Comparison of ENCODE assay signal across 9 cellular contexts in the genomic region with DNA sequence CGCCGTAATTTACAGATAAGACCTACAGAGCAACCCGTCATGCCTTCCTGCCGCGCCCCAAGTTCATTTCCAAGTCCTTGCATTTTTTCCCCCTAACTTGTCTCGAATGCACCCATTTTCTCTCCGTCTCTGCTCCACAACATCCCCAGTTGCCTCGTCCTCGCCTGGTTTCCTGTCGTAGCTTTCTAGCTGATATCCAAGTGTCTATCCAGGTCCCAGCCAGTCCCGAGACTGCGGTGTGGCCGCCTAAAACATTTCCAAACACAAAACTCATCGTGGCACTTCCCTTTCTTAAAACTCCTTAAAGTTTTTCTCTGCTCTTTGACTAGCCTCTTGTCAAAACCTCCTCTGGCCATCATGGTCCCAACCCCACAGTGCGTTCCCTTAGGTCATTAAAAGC. TPM values are rescaled to one million over a fixed set of nuclear protein-coding genes. Genes with fewer than 3 reads are reported as not detected.
A peak's percentile ranks its signal among the peaks of the same experiment; 100 is the strongest.
DNase-seq lines count a peak whose midpoint lies in the region; ATAC-seq and TF ChIP-seq lines count a peak whose summit lies in the region.
"Had no signal": no experiment of that assay in that cellular context is flagged by ENCODE, and none has a peak within 500 bp of the region (broad histone marks: within the 10 kb centered on the region; RNA-seq: fewer than 3 reads in every experiment).

No MANE protein-coding gene starts in this region.

- H3K4me1 Mint-ChIP-seq in activated CD4-positive, alpha-beta T cell treated with anti-CD3 and anti-CD28 coated beads, Interleukin-2, amount 10 ng/mL, durations not matched to agents 7 days and 5 days: peaks cover 33% of the 10 kb centered on the region
- H3K4me1 Mint-ChIP-seq in activated CD8-positive, alpha-beta T cell treated with anti-CD3 and anti-CD28 coated beads, Interleukin-2, amount 10 ng/mL, durations not matched to agents 7 days and 5 days (ENCODE audit: low read depth): peaks cover 25% of the 10 kb centered on the region

- peaks cover 19% of the 10 kb centered on the region; the same call in 1 of the 2 replicates for H3K4me1 ChIP-seq in iPS-20b (ENCODE audit: insufficient read depth, low read length)
- H3K4me1 ChIP-seq in thyroid gland: peaks cover 0 to 6% of the 10 kb centered on the region in 2 donors

- H3K36me3 ChIP-seq in iPS-20b (ENCODE audit: insufficient read depth, low read depth, low read length) (peaks cover 4% of the 10 kb centered on the region; the same call in 1 of the 2 replicates), thyroid gland (no peaks in the 10 kb centered on the region)
- H3K36me3 ChIP-seq: adrenal gland had no signal

- CTCF ChIA-PET in activated CD4-positive, alpha-beta T cell treated with anti-CD3 and anti-CD28 coated beads, Interleukin-2, amount 10 ng/mL, durations not matched to agents 7 days and 5 days (lab: Charles Lee): interaction anchor here (1.3 kb wide), 1 partner anchor 11 kb away, joined by 3 read pairs; no protein-coding TSS in a partner anchor
- CTCF ChIA-PET in activated CD8-positive, alpha-beta T cell treated with anti-CD3 and anti-CD28 coated beads, Interleukin-2, amount 10 ng/mL, durations not matched to agents 7 days and 5 days (lab: Charles Lee): no interaction called here

- H3K9me3 ChIP-seq in iPS-20b (ENCODE audit: insufficient read depth, low read depth, low read length): no peaks in the 10 kb centered on the region
- no peaks in the 10 kb centered on the region for H3K9me3 ChIP-seq in thyroid gland
- H3K9me3 ChIP-seq: adrenal gland had no signal

- TF ChIP-seq POLR2A in thyroid gland (IDR thresholded peaks at IDR 0.05): no peak

- peak overlapping the region; percentile 96 for H3K27ac Mint-ChIP-seq in activated CD4-positive, alpha-beta T cell treated with anti-CD3 and anti-CD28 coated beads, Interleukin-2, amount 10 ng/mL, durations not matched to agents 7 days and 5 days
- peak overlapping the region; percentile 81 for H3K27ac Mint-ChIP-seq in activated CD8-positive, alpha-beta T cell treated with anti-CD3 and anti-CD28 coated beads, Interleukin-2, amount 10 ng/mL, durations not matched to agents 7 days and 5 days

- ATAC-seq in activated CD8-positive, alpha-beta T cell treated with anti-CD3 and anti-CD28 coated beads, Interleukin-2, amount 10 ng/mL, durations not matched to agents 7 days and 5 days: no peak
- ATAC-seq in esophagus mucosa: no peak

- peak overlapping the region; percentile 72; the same call in 1 of the 2 replicates for H3K4me3 ChIP-seq in iPS-20b (ENCODE audit: low read length)
- H3K4me3 ChIP-seq in thyroid gland (replicated peaks in 1 of 3): peak overlapping the region in 2 of 3 donors; percentile 56 to 97

- peaks cover 12% of the 10 kb centered on the region for H3K27me3 ChIP-seq in iPS-20b (ENCODE audit: insufficient read depth, low read length)
- H3K27me3 ChIP-seq in thyroid gland: no peaks in the 10 kb centered on the region
- H3K27me3 ChIP-seq: adrenal gland had no signal

- H3K27ac ChIP-seq in iPS-20b (ENCODE audit: low read length) (no peak overlapping the region), thyroid gland (peak overlapping the region in 1 of 3 donors; percentile 93)

- no peak for DNase-seq in activated CD4-positive, alpha-beta T cell treated with anti-CD3 and anti-CD28 coated beads, Interleukin-2, amount 10 ng/mL, durations not matched to agents 7 days and 5 days
- no peak for DNase-seq in activated CD4-positive, alpha-beta T cell treated with anti-CD3 and anti-CD28 coated beads, Interleukin-2, amount 50 U/mL, for 1 hour
- no peak for DNase-seq in activated CD8-positive, alpha-beta T cell treated with anti-CD3 and anti-CD28 coated beads, Interleukin-2, amount 10 ng/mL, durations not matched to agents 7 days and 5 days
- DNase-seq in thyroid gland (peak; percentile 5 to 11), NCI-H2029 (lab: John Stamatoyannopoulos, UW) (no peak), NCI-H1105 (lab: John Stamatoyannopoulos, UW) (no peak)

- peaks cover 18% of the 10 kb centered on the region for H3K36me3 Mint-ChIP-seq in activated CD4-positive, alpha-beta T cell treated with anti-CD3 and anti-CD28 coated beads, Interleukin-2, amount 10 ng/mL, durations not matched to agents 7 days and 5 days (ENCODE audit: low read depth)
- peaks cover 24% of the 10 kb centered on the region for H3K36me3 Mint-ChIP-seq in activated CD8-positive, alpha-beta T cell treated with anti-CD3 and anti-CD28 coated beads, Interleukin-2, amount 10 ng/mL, durations not matched to agents 7 days and 5 days (ENCODE audit: low read depth)

- intact Hi-C loops in thyroid gland (cut with DNase I): no loop called here

- peak overlapping the region; percentile 82; the same call in 1 of the 2 replicates for H3K9ac ChIP-seq in iPS-20b (ENCODE audit: low read depth, low read length)

- no peak for TF ChIP-seq CTCF in thyroid gland (IDR thresholded peaks at IDR 0.05)

- POLR2A ChIA-PET in activated CD4-positive, alpha-beta T cell treated with anti-CD3 and anti-CD28 coated beads, Interleukin-2, amount 10 ng/mL, durations not matched to agents 7 days and 5 days (lab: Charles Lee): no interaction called here
- POLR2A ChIA-PET in activated CD8-positive, alpha-beta T cell treated with anti-CD3 and anti-CD28 coated beads, Interleukin-2, amount 10 ng/mL, durations not matched to agents 7 days and 5 days (lab: Charles Lee): interaction anchor here (0.6 to 0.8 kb wide), 2 partner anchors 25 to 502 kb away, joined by 3 read pairs; partner anchors contain the start of gene ATIC

- peaks cover 23% of the 10 kb centered on the region for H3K27me3 Mint-ChIP-seq in activated CD4-positive, alpha-beta T cell treated with anti-CD3 and anti-CD28 coated beads, Interleukin-2, amount 10 ng/mL, durations not matched to agents 7 days and 5 days
- peaks cover 15% of the 10 kb centered on the region for H3K27me3 Mint-ChIP-seq in activated CD8-positive, alpha-beta T cell treated with anti-CD3 and anti-CD28 coated beads, Interleukin-2, amount 10 ng/mL, durations not matched to agents 7 days and 5 days (ENCODE audit: low read depth)

- 36 to 42% methylated on average over 15 of the region's 15 CpGs for WGBS in thyroid gland, 2 donors

- peak overlapping the region; percentile 91 for H3K4me3 Mint-ChIP-seq in activated CD4-positive, alpha-beta T cell treated with anti-CD3 and anti-CD28 coated beads, Interleukin-2, amount 10 ng/mL, durations not matched to agents 7 days and 5 days
- peak overlapping the region; percentile 84 for H3K4me3 Mint-ChIP-seq in activated CD8-positive, alpha-beta T cell treated with anti-CD3 and anti-CD28 coated beads, Interleukin-2, amount 10 ng/mL, durations not matched to agents 7 days and 5 days

- no peaks in the 10 kb centered on the region for H3K9me3 Mint-ChIP-seq in activated CD4-positive, alpha-beta T cell treated with anti-CD3 and anti-CD28 coated beads, Interleukin-2, amount 10 ng/mL, durations not matched to agents 7 days and 5 days
- no peaks in the 10 kb centered on the region for H3K9me3 Mint-ChIP-seq in activated CD8-positive, alpha-beta T cell treated with anti-CD3 and anti-CD28 coated beads, Interleukin-2, amount 10 ng/mL, durations not matched to agents 7 days and 5 days (ENCODE audit: insufficient read depth)

RNA-seq across cellular contexts. Expression of gene BARD1, which starts 1.2 kb away (rescaled TPM):
- 10 to 100 TPM; 51.5 to 57.4 TPM for total RNA-seq in activated CD4-positive, alpha-beta T cell treated with anti-CD3 and anti-CD28 coated beads, Interleukin-2, amount 10 ng/mL, durations not matched to agents 7 days and 5 days
- total RNA-seq in activated CD8-positive, alpha-beta T cell treated with anti-CD3 and anti-CD28 coated beads, Interleukin-2, amount 10 ng/mL, durations not matched to agents 7 days and 5 days: 10 to 100 TPM; 56.4 to 57.1 TPM
- total RNA-seq in thyroid gland (10 to 100 TPM; 12.8 to 16.5 (median 15.2) TPM), esophagus mucosa (18.5 TPM)

Comparison
In these comparisons a context has a peak if more than half of its experiments do, and no peak if none do; other contexts are left out.
1. DNase-seq: peak in thyroid gland (2 of 2); none in activated CD4-positive, alpha-beta T cell treated with anti-CD3 and anti-CD28 coated beads, Interleukin-2, amount 10 ng/mL, durations not matched to agents 7 days and 5 days (single experiment), activated CD4-positive, alpha-beta T cell treated with anti-CD3 and anti-CD28 coated beads, Interleukin-2, amount 50 U/mL, for 1 hour (single experiment), activated CD8-positive, alpha-beta T cell treated with anti-CD3 and anti-CD28 coated beads, Interleukin-2, amount 10 ng/mL, durations not matched to agents 7 days and 5 days (single experiment), NCI-H2029 (single experiment) and NCI-H1105 (single experiment).